21 cellular contexts compared by ENCODE assay signal in the genomic region with DNA sequence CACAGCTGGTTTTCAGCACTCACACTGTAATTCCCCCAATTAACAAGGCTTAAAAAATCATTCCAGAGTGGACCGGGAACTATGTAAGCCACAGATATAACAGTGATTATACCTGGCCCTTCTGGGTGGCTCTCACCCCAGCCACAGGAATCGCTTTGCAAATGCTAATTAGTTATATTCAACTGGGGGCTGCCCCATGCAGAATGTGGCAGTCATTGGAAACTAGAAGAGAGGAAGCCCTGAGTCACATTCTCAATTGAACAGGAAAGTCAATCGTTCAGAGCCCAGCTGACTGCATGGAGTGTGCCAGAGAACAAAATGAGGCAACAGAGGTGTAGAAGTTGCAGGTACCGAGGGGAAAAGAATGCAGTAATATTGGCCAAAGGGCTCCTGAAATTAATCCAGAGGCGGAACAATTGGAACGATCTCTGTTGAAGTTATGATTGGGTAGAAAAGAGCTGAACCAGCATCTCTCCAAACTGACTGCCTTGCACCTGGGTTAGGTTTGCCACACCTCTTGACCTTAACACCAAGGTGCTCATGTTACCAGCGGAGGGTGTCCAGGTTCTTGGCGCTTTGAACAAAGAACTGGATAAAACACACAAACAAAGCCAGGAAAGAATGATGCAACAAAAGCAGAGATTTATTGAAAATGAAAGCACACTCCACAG.
DNase-seq lines count a peak whose midpoint lies in the region; ATAC-seq, FAIRE-seq and TF ChIP-seq lines count a peak whose summit lies in the region.
"Had no signal": no experiment of that assay in that cellular context is flagged by ENCODE, and none has a peak within 500 bp of the region (broad histone marks: within the 10 kb centered on the region; RNA-seq: fewer than 3 reads in every experiment).

No MANE protein-coding gene starts in this region.

- H3K36me3 Mint-ChIP-seq in neural progenitor cell: no peaks in the 10 kb centered on the region
- peaks cover 0 to 5% (median 0%) of the 10 kb centered on the region in 3 donors for H3K36me3 Mint-ChIP-seq in naive thymus-derived CD8-positive, alpha-beta T cell

- no peak for TF ChIP-seq POLR2A in GM18505 (IDR thresholded peaks at IDR 0.05; ENCODE audit: borderline replicate concordance, extremely low read depth, insufficient read depth, insufficient read length)

- peak; percentile 18 for DNase-seq in ELF-1 (ENCODE audit: low read depth, low spot score)
- peak; percentile 66 for DNase-seq in NCI-H187 treated with DMSO at 0.1 percent for 48 hours (lab: John Stamatoyannopoulos, UW)
- peak; percentile 42 for DNase-seq in NT2/D1 (ENCODE audit: low read depth, low spot score)
- DNase-seq in neural progenitor cell (ENCODE audit: low spot score): peak; percentile 24
- DNase-seq in naive thymus-derived CD8-positive, alpha-beta T cell: no peak
- DNase-seq in activated CD8-positive, alpha-beta memory T cell treated with anti-CD3 and anti-CD28 coated beads, Interleukin-2, amount 50 U/mL, for 48 hours: no peak
- no peak for DNase-seq in frontal cortex (ENCODE audit: low spot score in 2 of 2)
- DNase-seq: activated CD4-positive, alpha-beta T cell treated with anti-CD3 and anti-CD28 coated beads for 48 hours; activated T-cell treated with anti-CD3 and anti-CD28 coated beads, Interleukin-2, amount 50 U/mL, for 4 hours; EL; kidney; midbrain; pancreas; stimulated activated naive CD8-positive, alpha-beta T cell treated with anti-CD3 and anti-CD28 coated beads, Interleukin-15, Interleukin-2, amounts not matched to agents 100 U/mL and 50 U/mL, for 24 hours; T-helper 9 cell had no signal

- no peak for TF ChIP-seq CTCF in neural progenitor cell (IDR thresholded peaks at IDR 0.05)

- peaks cover 6% of the 10 kb centered on the region for H3K9me3 Mint-ChIP-seq in neural progenitor cell
- peaks cover 0 to 44% (median 10%) of the 10 kb centered on the region in 9 donors for H3K9me3 Mint-ChIP-seq in naive thymus-derived CD8-positive, alpha-beta T cell

- no peak overlapping the region for H2AFZ ChIP-seq in neural progenitor cell (replicated peaks)
- H2AFZ ChIP-seq: GM23338 had no signal

- H3K79me2 ChIP-seq in neural progenitor cell (ENCODE audit: low read depth): no peaks in the 10 kb centered on the region

- H3K27ac Mint-ChIP-seq in neural progenitor cell: no peak overlapping the region
- no peak overlapping the region for H3K27ac Mint-ChIP-seq in naive thymus-derived CD8-positive, alpha-beta T cell
- H3K27ac Mint-ChIP-seq: GM23338 had no signal

- H3K4me1 ChIP-seq in NT2/D1 (ENCODE audit: insufficient read depth, insufficient read length) (peaks cover 3% of the 10 kb centered on the region), neural progenitor cell (peaks cover 16% of the 10 kb centered on the region)
- H3K4me1 ChIP-seq: BLaER1 treated with 17β-estradiol and CSF1 and Interleukin-3, amounts not matched to agents 10 nM and 100 nM; pancreas had no signal

- H3K4me3 ChIP-seq in NT2/D1 (ENCODE audit: insufficient read length, low read depth) (no peak overlapping the region), neural progenitor cell (no peak overlapping the region)
- H3K4me3 ChIP-seq: BLaER1 treated with 17β-estradiol and CSF1 and Interleukin-3, amounts not matched to agents 10 nM and 100 nM; GM23338; pancreas; SJSA1 had no signal

- POLR2A ChIA-PET in naive thymus-derived CD8-positive, alpha-beta T cell (lab: Charles Lee): no interaction called here

- H3K27ac ChIP-seq in neural progenitor cell: no peak overlapping the region
- H3K27ac ChIP-seq: BLaER1 treated with 17β-estradiol and CSF1 and Interleukin-3, amounts not matched to agents 10 nM and 100 nM; epithelial cell of prostate; pancreas; SJSA1 had no signal

- H3K27me3 Mint-ChIP-seq in neural progenitor cell (ENCODE audit: insufficient read depth, low read depth): peaks cover 7% of the 10 kb centered on the region
- H3K27me3 Mint-ChIP-seq in naive thymus-derived CD8-positive, alpha-beta T cell: peaks cover 0 to 1% (median 0%) of the 10 kb centered on the region in 5 donors

- ATAC-seq in GM18505 (IDR thresholded peaks at IDR 0.05; ENCODE audit: unreplicated experiment): no peak
- no peak for ATAC-seq in naive thymus-derived CD8-positive, alpha-beta T cell
- ATAC-seq: activated T-cell treated with anti-CD3 and anti-CD28 coated beads, Interleukin-2, amount 50 U/mL, for 4 hours; GM23338; pancreas; stimulated activated naive CD8-positive, alpha-beta T cell treated with anti-CD3 and anti-CD28 coated beads, Interleukin-15, Interleukin-2, amounts not matched to agents 100 U/mL and 50 U/mL, for 24 hours had no signal

- FAIRE-seq in frontal cortex (lab: Jason Lieb, UNC): no peak
- FAIRE-seq: kidney, pancreas, small intestine had no signal

- H3K4me1 Mint-ChIP-seq in neural progenitor cell: peaks cover 47% of the 10 kb centered on the region
- no peaks in the 10 kb centered on the region for H3K4me1 Mint-ChIP-seq in naive thymus-derived CD8-positive, alpha-beta T cell
- H3K4me1 Mint-ChIP-seq: GM23338 had no signal

- H3F3A ChIP-seq in neural progenitor cell (ENCODE audit: low read depth): peaks cover 10% of the 10 kb centered on the region

- H3K36me3 ChIP-seq in NT2/D1 (ENCODE audit: insufficient read depth, insufficient read length, low read length) (no peaks in the 10 kb centered on the region), neural progenitor cell (no peaks in the 10 kb centered on the region)
- H3K36me3 ChIP-seq: BLaER1 treated with 17β-estradiol and CSF1 and Interleukin-3, amounts not matched to agents 10 nM and 100 nM; pancreas; SJSA1 had no signal

- H3K9ac ChIP-seq in NT2/D1 (ENCODE audit: insufficient read length, low read depth): no peak overlapping the region
- H3K9ac ChIP-seq in neural progenitor cell: no peak overlapping the region
- H3K9ac ChIP-seq: BLaER1 treated with 17β-estradiol and CSF1 and Interleukin-3, amounts not matched to agents 10 nM and 100 nM had no signal

- H3K9me3 ChIP-seq in NT2/D1 (ENCODE audit: insufficient read depth, low read length) (no peaks in the 10 kb centered on the region; the same call in 1 of the 2 replicates), neural progenitor cell (ENCODE audit: low read depth) (no peaks in the 10 kb centered on the region)
- H3K9me3 ChIP-seq: pancreas had no signal

- no peaks in the 10 kb centered on the region for H4K20me1 ChIP-seq in neural progenitor cell (ENCODE audit: low read depth)
- H4K20me1 ChIP-seq: BLaER1 treated with 17β-estradiol and CSF1 and Interleukin-3, amounts not matched to agents 10 nM and 100 nM had no signal

- peak overlapping the region; percentile 49 for H3K4me2 ChIP-seq in neural progenitor cell
- H3K4me2 ChIP-seq: BLaER1 treated with 17β-estradiol and CSF1 and Interleukin-3, amounts not matched to agents 10 nM and 100 nM; GM23338 had no signal

- no peaks in the 10 kb centered on the region for H3K27me3 ChIP-seq in NT2/D1 (ENCODE audit: insufficient read depth, insufficient read length)
- H3K27me3 ChIP-seq in neural progenitor cell: no peaks in the 10 kb centered on the region
- H3K27me3 ChIP-seq: BLaER1 treated with 17β-estradiol and CSF1 and Interleukin-3, amounts not matched to agents 10 nM and 100 nM; pancreas; SJSA1 had no signal

- no peak overlapping the region for H3K4me3 Mint-ChIP-seq in neural progenitor cell
- H3K4me3 Mint-ChIP-seq in naive thymus-derived CD8-positive, alpha-beta T cell: no peak overlapping the region
- H3K4me3 Mint-ChIP-seq: activated T-cell treated with anti-CD3 and anti-CD28 coated beads, Interleukin-2, amount 50 U/mL, for 4 hours; GM23338 had no signal

Comparison
In these comparisons a context has a peak if more than half of its experiments do, and no peak if none do; other contexts are left out.
1. DNase-seq: peak in ELF-1 (single experiment), NCI-H187 treated with DMSO at 0.1 percent for 48 hours (single experiment), NT2/D1 (single experiment) and neural progenitor cell (single experiment); none in naive thymus-derived CD8-positive, alpha-beta T cell (0 of 10), activated CD8-positive, alpha-beta memory T cell treated with anti-CD3 and anti-CD28 coated beads, Interleukin-2, amount 50 U/mL, for 48 hours (single experiment) and frontal cortex (0 of 2).